20 cellular contexts compared by ENCODE assay signal in genomic region chr16:50578147-50578546, GRCh38. TPM values are rescaled to one million over a fixed set of nuclear protein-coding genes. Genes with fewer than 3 reads are reported as not detected.
DNase-seq lines count a peak whose midpoint lies in the region; ATAC-seq and TF ChIP-seq lines count a peak whose summit lies in the region.
"Had no signal": no experiment of that assay in that cellular context is flagged by ENCODE, and none has a peak within 500 bp of the region (broad histone marks: within the 10 kb centered on the region; RNA-seq: fewer than 3 reads in every experiment).

No MANE protein-coding gene starts in this region.

- H3K27me3 ChIP-seq in foreskin keratinocyte: no peaks in the 10 kb centered on the region
- H3K27me3 ChIP-seq: ascending aorta, gastroesophageal sphincter, stomach had no signal

- H3K4me1 Mint-ChIP-seq in activated T-cell treated with anti-CD3 and anti-CD28 coated beads, Interleukin-2, amount 50 U/mL, for 4 hours (ENCODE audit: low read depth): peaks cover 1% of the 10 kb centered on the region
- H3K4me1 Mint-ChIP-seq: activated CD8-positive, alpha-beta memory T cell treated with anti-CD3 and anti-CD28 coated beads, Interleukin-2, amount 10 ng/mL, durations not matched to agents 7 days and 5 days had no signal

- no peaks in the 10 kb centered on the region for H3K9me3 Mint-ChIP-seq in activated T-cell treated with anti-CD3 and anti-CD28 coated beads, Interleukin-2, amount 50 U/mL, for 4 hours
- H3K9me3 Mint-ChIP-seq: HFFc6; T-helper 1 cell treated with Interleukin-12 subunit alpha and Interleukin-12 subunit beta and Interleukin-4 antibody, amounts not matched to agents 30 μg/mL and 1 μg/mL, for 36 hours had no signal

- H3K36me3 Mint-ChIP-seq in activated T-cell treated with anti-CD3 and anti-CD28 coated beads, Interleukin-2, amount 50 U/mL, for 4 hours (ENCODE audit: insufficient read depth): peaks cover 6% of the 10 kb centered on the region

- no peak overlapping the region for H3K27ac ChIP-seq in foreskin keratinocyte
- H3K27ac ChIP-seq: ascending aorta, gastroesophageal sphincter, KMS-11, stomach had no signal

- peak; percentile 80 for DNase-seq in MV-4-11 (lab: John Stamatoyannopoulos, UW)
- DNase-seq in foreskin keratinocyte: no peak
- DNase-seq in activated T-cell treated with anti-CD3 and anti-CD28 coated beads, Interleukin-2, amount 50 U/mL, for 4 hours: no peak
- no peak for DNase-seq in amygdala (lab: John Stamatoyannopoulos, UW)
- DNase-seq: activated CD8-positive, alpha-beta memory T cell treated with anti-CD3 and anti-CD28 coated beads, Interleukin-2, amount 10 ng/mL, durations not matched to agents 7 days and 5 days; HFFc6; NCI-H1436 treated with DMSO at 0.1 percent for 48 hours; NCI-H774; stomach had no signal

- H3K4me1 ChIP-seq in foreskin keratinocyte: no peaks in the 10 kb centered on the region

- no peak overlapping the region for H3K4me3 Mint-ChIP-seq in activated T-cell treated with anti-CD3 and anti-CD28 coated beads, Interleukin-2, amount 50 U/mL, for 4 hours
- H3K4me3 Mint-ChIP-seq: activated CD8-positive, alpha-beta memory T cell treated with anti-CD3 and anti-CD28 coated beads, Interleukin-2, amount 10 ng/mL, durations not matched to agents 7 days and 5 days; HFFc6; T-helper 1 cell treated with Interleukin-12 subunit alpha and Interleukin-12 subunit beta and Interleukin-4 antibody, amounts not matched to agents 30 μg/mL and 1 μg/mL, for 36 hours had no signal

- TF ChIP-seq CTCF in foreskin keratinocyte (conservative IDR thresholded peaks at IDR 0.05): no peak

- ATAC-seq in GM18502 (IDR thresholded peaks at IDR 0.05; ENCODE audit: poor library complexity, unreplicated experiment) (peak; percentile 65), GM21529 (IDR thresholded peaks at IDR 0.05; ENCODE audit: unreplicated experiment) (peak; percentile 74), foreskin keratinocyte (peak; percentile 26), HG03432 (IDR thresholded peaks at IDR 0.05; ENCODE audit: unreplicated experiment) (no peak), HG03354 (IDR thresholded peaks at IDR 0.05; ENCODE audit: poor library complexity, severe bottlenecking, unreplicated experiment) (no peak)
- ATAC-seq in activated T-cell treated with anti-CD3 and anti-CD28 coated beads, Interleukin-2, amount 50 U/mL, for 4 hours: no peak
- ATAC-seq: activated CD4-positive, CD25-positive, alpha-beta regulatory T cell treated with anti-CD3 and anti-CD28 coated beads, Interleukin-2, amount 50 U/mL, for 24 hours; activated CD8-positive, alpha-beta memory T cell treated with anti-CD3 and anti-CD28 coated beads, Interleukin-2, amount 10 ng/mL, durations not matched to agents 7 days and 5 days; gastroesophageal sphincter; left lobe of liver had no signal

- H3K27me3 Mint-ChIP-seq in activated T-cell treated with anti-CD3 and anti-CD28 coated beads, Interleukin-2, amount 50 U/mL, for 4 hours (ENCODE audit: low read depth): no peaks in the 10 kb centered on the region
- H3K27me3 Mint-ChIP-seq: activated CD8-positive, alpha-beta memory T cell treated with anti-CD3 and anti-CD28 coated beads, Interleukin-2, amount 10 ng/mL, durations not matched to agents 7 days and 5 days had no signal

RNA-seq across cellular contexts. Expression of gene NKD1, which starts 30.0 kb away (rescaled TPM):
- total RNA-seq in foreskin keratinocyte: 0.48 and 0.60 TPM in 2 replicates
- polyA plus RNA-seq in foreskin keratinocyte: 0.10 and 0.36 TPM in 2 replicates
- 1 to 10 TPM; 1.2 to 2.8 (median 1.6) TPM for total RNA-seq in activated T-cell treated with anti-CD3 and anti-CD28 coated beads, Interleukin-2, amount 50 U/mL, for 4 hours
- total RNA-seq: endothelial cell of umbilical vein, HFFc6 had no signal
- polyA plus RNA-seq: endothelial cell of umbilical vein had no signal

Comparison
In these comparisons a context has a peak if more than half of its experiments do, and no peak if none do; other contexts are left out.
1. ATAC-seq: peak in GM18502 (single experiment), GM21529 (single experiment) and foreskin keratinocyte (single experiment); none in HG03432 (single experiment), activated T-cell treated with anti-CD3 and anti-CD28 coated beads, Interleukin-2, amount 50 U/mL, for 4 hours (0 of 2) and HG03354 (single experiment).